Comparison of ENCODE assay signal across 23 cellular contexts in the genomic region with DNA sequence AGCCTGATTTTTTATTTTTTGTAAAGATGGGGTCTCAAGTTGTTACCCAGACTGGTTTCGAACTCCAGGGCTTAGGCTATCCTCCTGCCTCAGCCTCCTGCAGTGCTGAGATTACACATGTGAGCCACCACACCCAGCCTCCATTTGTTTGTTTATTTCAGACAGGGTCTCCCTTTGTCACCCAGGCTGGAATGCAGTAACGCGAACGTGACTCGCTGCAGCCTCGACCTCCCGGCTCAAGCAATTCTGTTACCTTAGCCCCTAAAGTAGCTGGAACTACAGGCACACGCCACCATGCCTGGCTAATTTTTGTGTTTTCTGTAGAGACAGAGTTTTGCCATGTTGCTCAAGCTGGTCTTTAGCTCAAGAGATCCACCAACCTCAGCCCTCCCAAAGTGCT.
"Had no signal": no experiment of that assay in that cellular context is flagged by ENCODE, and none has a peak within 500 bp of the region (broad histone marks: within the 10 kb centered on the region; RNA-seq: fewer than 3 reads in every experiment).

No MANE protein-coding gene starts in this region.

- ATAC-seq: activated CD4-positive, alpha-beta T cell treated with anti-CD3 and anti-CD28 coated beads for 36 hours; activated CD8-positive, alpha-beta T cell treated with anti-CD3 and anti-CD28 coated beads for 36 hours; Right ventricle myocardium inferior; T-cell had no signal

- H3K27me3 Mint-ChIP-seq: activated CD4-positive, alpha-beta T cell treated with anti-CD3 and anti-CD28 coated beads for 36 hours; activated CD8-positive, alpha-beta T cell treated with anti-CD3 and anti-CD28 coated beads for 36 hours; activated naive CD8-positive, alpha-beta T cell treated with anti-CD3 and anti-CD28 coated beads, Interleukin-2, amount 10 ng/mL, durations not matched to agents 7 days and 5 days; T-cell had no signal

- H3K4me3 ChIP-seq: adrenal gland, breast epithelium, SK-N-MC had no signal

- H3K9me3 Mint-ChIP-seq: activated CD8-positive, alpha-beta T cell treated with anti-CD3 and anti-CD28 coated beads for 36 hours; activated naive CD8-positive, alpha-beta T cell treated with anti-CD3 and anti-CD28 coated beads, Interleukin-2, amount 10 ng/mL, durations not matched to agents 7 days and 5 days; T-cell had no signal

- H3K27ac ChIP-seq: adrenal gland, breast epithelium, SK-N-MC, VCaP had no signal

- H3K4me3 Mint-ChIP-seq: activated CD4-positive, alpha-beta T cell treated with anti-CD3 and anti-CD28 coated beads for 36 hours; activated CD8-positive, alpha-beta T cell treated with anti-CD3 and anti-CD28 coated beads for 36 hours; activated naive CD8-positive, alpha-beta T cell treated with anti-CD3 and anti-CD28 coated beads, Interleukin-2, amount 10 ng/mL, durations not matched to agents 7 days and 5 days; T-cell had no signal

- H3K27me3 ChIP-seq: adrenal gland, breast epithelium had no signal

- H3K27ac Mint-ChIP-seq: activated CD4-positive, alpha-beta T cell treated with anti-CD3 and anti-CD28 coated beads for 36 hours; activated CD8-positive, alpha-beta T cell treated with anti-CD3 and anti-CD28 coated beads for 36 hours; activated naive CD8-positive, alpha-beta T cell treated with anti-CD3 and anti-CD28 coated beads, Interleukin-2, amount 10 ng/mL, durations not matched to agents 7 days and 5 days had no signal

- H3K4me1 ChIP-seq: adrenal gland, breast epithelium had no signal

- H3K9me3 ChIP-seq: adrenal gland, breast epithelium had no signal

- DNase-seq: activated CD4-positive, alpha-beta T cell treated with anti-CD3 and anti-CD28 coated beads for 36 hours; activated CD8-positive, alpha-beta memory T cell treated with anti-CD3 and anti-CD28 coated beads, Interleukin-2, amount 50 U/mL, for 4 hours; activated CD8-positive, alpha-beta T cell treated with anti-CD3 and anti-CD28 coated beads for 36 hours; activated naive CD4-positive, alpha-beta T cell treated with anti-CD3 and anti-CD28 coated beads, Interleukin-2, amount 50 U/mL, for 16 hours; activated naive CD8-positive, alpha-beta T cell treated with anti-CD3 and anti-CD28 coated beads, Interleukin-2, amount 10 ng/mL, durations not matched to agents 7 days and 5 days; adrenal gland; anterior cingulate cortex; caudate nucleus; Kasumi-1; KBM-7; NCI-H1105 treated with DMSO at 0.1 percent for 48 hours; NCI-H1436 treated with DMSO at 0.1 percent for 48 hours; NCI-H187; NCI-H2081; NCI-H446; NCI-H524; NCI-H82; RPMI8226; T-cell had no signal
